In the genomic region with DNA sequence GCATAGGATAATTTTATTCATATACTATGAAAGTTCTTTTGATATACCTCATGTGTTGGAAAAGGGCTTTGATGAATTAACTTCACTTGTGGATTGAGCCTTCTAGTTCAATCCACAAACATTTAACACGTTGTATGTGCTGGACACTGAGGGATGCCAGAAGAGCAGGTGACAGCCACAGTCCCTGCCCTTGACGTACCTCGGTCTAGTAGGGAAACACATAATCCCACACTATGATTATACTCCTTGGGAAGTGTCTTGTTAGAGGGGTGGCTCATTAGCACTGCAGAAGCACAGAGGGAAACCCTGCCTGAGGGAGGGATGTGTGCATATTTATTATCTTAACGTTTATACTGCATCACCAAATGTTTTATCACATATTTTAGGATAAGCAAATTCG, we compare ENCODE assay signal across 28 cellular contexts.
DNase-seq lines count a peak whose midpoint lies in the region; ATAC-seq and TF ChIP-seq lines count a peak whose summit lies in the region.
"Had no signal": no experiment of that assay in that cellular context is flagged by ENCODE, and none has a peak within 500 bp of the region (broad histone marks: within the 10 kb centered on the region; RNA-seq: fewer than 3 reads in every experiment).

No MANE protein-coding gene starts in this region.

- H3K4me3 ChIP-seq in psoas muscle = no peak overlapping the region
- H3K4me3 ChIP-seq: A549, gastrocnemius medialis, left lung, testis had no signal

- H3K4me1 ChIP-seq in psoas muscle = peaks cover 13% of the 10 kb centered on the region
- H3K4me1 ChIP-seq: A549, testis had no signal

- no TSS peak for BruUV-seq in Calu3 (replicated peaks; lab: Mats Ljungman, UMichigan)

- peaks cover 81% of the 10 kb centered on the region for H3K4me1 Mint-ChIP-seq in activated CD8-positive, alpha-beta memory T cell treated with anti-CD3 and anti-CD28 coated beads, Interleukin-2, amount 10 ng/mL, durations not matched to agents 7 days and 5 days
- H3K4me1 Mint-ChIP-seq in Calu3 (ENCODE audit: low read depth, unreplicated experiment) (peaks cover 48% of the 10 kb centered on the region), HFFc6 (ENCODE audit: low read depth) (peaks cover 45% of the 10 kb centered on the region)
- peaks cover 65% of the 10 kb centered on the region for H3K4me1 Mint-ChIP-seq in central memory CD8-positive, alpha-beta T cell

- TF ChIP-seq CTCF in Calu3 (IDR thresholded peaks at IDR 0.05; ENCODE audit: unreplicated experiment) = no peak
- no peak for TF ChIP-seq CTCF in psoas muscle (IDR thresholded peaks at IDR 0.05)
- no peak for TF ChIP-seq CTCF in HFFc6 (IDR thresholded peaks at IDR 0.05)

- no peak for ATAC-seq in activated CD8-positive, alpha-beta memory T cell treated with anti-CD3 and anti-CD28 coated beads, Interleukin-2, amount 10 ng/mL, durations not matched to agents 7 days and 5 days
- ATAC-seq in central memory CD8-positive, alpha-beta T cell (replicated peaks; ENCODE audit: extremely low read depth, poor library complexity, severe bottlenecking) = no peak
- ATAC-seq in psoas muscle (peak; percentile 43 to 70 (median 55)), GM21825 (IDR thresholded peaks at IDR 0.05; ENCODE audit: unreplicated experiment) (no peak)
- ATAC-seq: A549; left lung; Panc1; stimulated activated naive CD8-positive, alpha-beta T cell treated with anti-CD3 and anti-CD28 coated beads, Interleukin-15, Interleukin-2, amounts not matched to agents 100 U/mL and 50 U/mL, for 24 hours had no signal

- no peaks in the 10 kb centered on the region for H3K9me3 ChIP-seq in psoas muscle
- H3K9me3 ChIP-seq: A549, gastrocnemius medialis, left lung, testis had no signal

- no peaks in the 10 kb centered on the region for H3K9me3 Mint-ChIP-seq in activated CD8-positive, alpha-beta memory T cell treated with anti-CD3 and anti-CD28 coated beads, Interleukin-2, amount 10 ng/mL, durations not matched to agents 7 days and 5 days (ENCODE audit: low read depth)
- no peaks in the 10 kb centered on the region for H3K9me3 Mint-ChIP-seq in Calu3 (ENCODE audit: low read depth, unreplicated experiment)
- H3K9me3 Mint-ChIP-seq in central memory CD8-positive, alpha-beta T cell = no peaks in the 10 kb centered on the region
- no peaks in the 10 kb centered on the region for H3K9me3 Mint-ChIP-seq in HFFc6
- H3K9me3 Mint-ChIP-seq: dendritic cell treated with granulocyte-macrophage colony-stimulating factor and Interleukin-4, amounts not matched to agents 40 ng/mL and 50 ng/mL, for 4 days had no signal

- no peaks in the 10 kb centered on the region for H3K27me3 ChIP-seq in psoas muscle (ENCODE audit: insufficient read depth in 3 of 3, low read length in 2 of 3)
- H3K27me3 ChIP-seq: gastrocnemius medialis, left lung, testis had no signal

- CTCF ChIA-PET in activated CD8-positive, alpha-beta memory T cell treated with anti-CD3 and anti-CD28 coated beads, Interleukin-2, amount 10 ng/mL, durations not matched to agents 7 days and 5 days (lab: Charles Lee) = interaction anchor here (1.3 to 1.4 kb wide), 2 partner anchors 9 to 11 kb away, joined by 4 to 10 read pairs; no protein-coding TSS in a partner anchor
- CTCF ChIA-PET in Calu3 (lab: Charles Lee) = interaction anchor here (0.8 to 1.6 kb wide), 3 partner anchors 10 to 418 kb away, joined by 3 to 4 read pairs (median 3); no protein-coding TSS in a partner anchor

- intact Hi-C loops in Calu3 (cut with micrococcal nuclease; ENCODE audit: unreplicated experiment) = loop anchor here (10.0 kb wide), 2 partner anchors 632 to 1112 kb away; no protein-coding TSS in a partner anchor
- intact Hi-C loops in psoas muscle (cut with DNase I) = no loop called here

- H3K36me3 Mint-ChIP-seq in activated CD8-positive, alpha-beta memory T cell treated with anti-CD3 and anti-CD28 coated beads, Interleukin-2, amount 10 ng/mL, durations not matched to agents 7 days and 5 days = peaks cover 65% of the 10 kb centered on the region
- H3K36me3 Mint-ChIP-seq in Calu3 (ENCODE audit: insufficient read depth, unreplicated experiment) (peaks cover 68% of the 10 kb centered on the region), HFFc6 (ENCODE audit: low read depth) (peaks cover 38% of the 10 kb centered on the region)
- peaks cover 56% of the 10 kb centered on the region for H3K36me3 Mint-ChIP-seq in central memory CD8-positive, alpha-beta T cell (ENCODE audit: insufficient read depth)

- no peak overlapping the region for H3K4me3 Mint-ChIP-seq in activated CD8-positive, alpha-beta memory T cell treated with anti-CD3 and anti-CD28 coated beads, Interleukin-2, amount 10 ng/mL, durations not matched to agents 7 days and 5 days
- H3K4me3 Mint-ChIP-seq in Calu3 (ENCODE audit: low read depth, unreplicated experiment) = no peak overlapping the region
- no peak overlapping the region for H3K4me3 Mint-ChIP-seq in central memory CD8-positive, alpha-beta T cell
- H3K4me3 Mint-ChIP-seq in HFFc6 = no peak overlapping the region
- H3K4me3 Mint-ChIP-seq: dendritic cell treated with granulocyte-macrophage colony-stimulating factor and Interleukin-4, amounts not matched to agents 40 ng/mL and 50 ng/mL, for 4 days had no signal

- DNase-seq in activated CD8-positive, alpha-beta memory T cell treated with anti-CD3 and anti-CD28 coated beads, Interleukin-2, amount 10 ng/mL, durations not matched to agents 7 days and 5 days = no peak
- no peak for DNase-seq in activated CD8-positive, alpha-beta memory T cell treated with anti-CD3 and anti-CD28 coated beads, Interleukin-2, amount 50 U/mL, for 4 hours
- DNase-seq in Calu3 (no peak), psoas muscle (no peak), HFFc6 (no peak), HK-2 (ENCODE audit: unreplicated experiment) (no peak)
- no peak for DNase-seq in central memory CD8-positive, alpha-beta T cell (ENCODE audit: low spot score in 2 of 2)
- DNase-seq: activated CD4-positive, alpha-beta T cell treated with anti-CD3 and anti-CD28 coated beads, Interleukin-2, amount 50 U/mL, for 4 hours; activated T-cell treated with anti-CD3 and anti-CD28 coated beads for 4 hours; AML-193; amygdala; COR-L47; gastrocnemius medialis; GDM1; H7; hippocampal formation; left lung; NCI-H1092; NCI-H187; NCI-H2171 treated with DMSO at 0.1 percent for 48 hours; NCI-H524; stimulated activated naive CD8-positive, alpha-beta T cell treated with anti-CD3 and anti-CD28 coated beads, Interleukin-15, Interleukin-2, amounts not matched to agents 100 U/mL and 50 U/mL, for 24 hours; SW 1271; testis had no signal

- peak overlapping the region; percentile 6 for H3K27ac Mint-ChIP-seq in activated CD8-positive, alpha-beta memory T cell treated with anti-CD3 and anti-CD28 coated beads, Interleukin-2, amount 10 ng/mL, durations not matched to agents 7 days and 5 days
- H3K27ac Mint-ChIP-seq in Calu3 (ENCODE audit: unreplicated experiment) (peak overlapping the region; percentile 32), HFFc6 (no peak overlapping the region; the same call in 1 of the 2 replicates)
- H3K27ac Mint-ChIP-seq in central memory CD8-positive, alpha-beta T cell (ENCODE audit: low read depth) = peak overlapping the region; percentile 94
- H3K27ac Mint-ChIP-seq: dendritic cell treated with granulocyte-macrophage colony-stimulating factor and Interleukin-4, amounts not matched to agents 40 ng/mL and 50 ng/mL, for 4 days had no signal

- H3K36me3 ChIP-seq in psoas muscle (ENCODE audit: insufficient read depth in 1 of 2, low read depth in 1 of 2) = peaks cover 12 to 81% of the 10 kb centered on the region in 2 donors

- 54 to 71% (median 55%) methylated on average over 5 of the region's 5 CpGs for WGBS in psoas muscle, 3 donors

- no peaks in the 10 kb centered on the region for H3K27me3 Mint-ChIP-seq in activated CD8-positive, alpha-beta memory T cell treated with anti-CD3 and anti-CD28 coated beads, Interleukin-2, amount 10 ng/mL, durations not matched to agents 7 days and 5 days
- H3K27me3 Mint-ChIP-seq in Calu3 (ENCODE audit: unreplicated experiment) (no peaks in the 10 kb centered on the region), HFFc6 (ENCODE audit: insufficient read depth) (no peaks in the 10 kb centered on the region; the same call in 1 of the 2 replicates)
- no peaks in the 10 kb centered on the region for H3K27me3 Mint-ChIP-seq in central memory CD8-positive, alpha-beta T cell
- H3K27me3 Mint-ChIP-seq: dendritic cell treated with granulocyte-macrophage colony-stimulating factor and Interleukin-4, amounts not matched to agents 40 ng/mL and 50 ng/mL, for 4 days had no signal

- peak overlapping the region; percentile 59 for H3K27ac ChIP-seq in psoas muscle
- H3K27ac ChIP-seq: A549, left lung, testis had no signal

Comparison
In these comparisons a context has a peak if more than half of its experiments do, and no peak if none do; other contexts are left out.
1. ATAC-seq: peak in psoas muscle (4 of 4); none in activated CD8-positive, alpha-beta memory T cell treated with anti-CD3 and anti-CD28 coated beads, Interleukin-2, amount 10 ng/mL, durations not matched to agents 7 days and 5 days (single experiment), central memory CD8-positive, alpha-beta T cell (single experiment) and GM21825 (single experiment).